Comparison of ENCODE assay signal across 17 cellular contexts in the genomic region with DNA sequence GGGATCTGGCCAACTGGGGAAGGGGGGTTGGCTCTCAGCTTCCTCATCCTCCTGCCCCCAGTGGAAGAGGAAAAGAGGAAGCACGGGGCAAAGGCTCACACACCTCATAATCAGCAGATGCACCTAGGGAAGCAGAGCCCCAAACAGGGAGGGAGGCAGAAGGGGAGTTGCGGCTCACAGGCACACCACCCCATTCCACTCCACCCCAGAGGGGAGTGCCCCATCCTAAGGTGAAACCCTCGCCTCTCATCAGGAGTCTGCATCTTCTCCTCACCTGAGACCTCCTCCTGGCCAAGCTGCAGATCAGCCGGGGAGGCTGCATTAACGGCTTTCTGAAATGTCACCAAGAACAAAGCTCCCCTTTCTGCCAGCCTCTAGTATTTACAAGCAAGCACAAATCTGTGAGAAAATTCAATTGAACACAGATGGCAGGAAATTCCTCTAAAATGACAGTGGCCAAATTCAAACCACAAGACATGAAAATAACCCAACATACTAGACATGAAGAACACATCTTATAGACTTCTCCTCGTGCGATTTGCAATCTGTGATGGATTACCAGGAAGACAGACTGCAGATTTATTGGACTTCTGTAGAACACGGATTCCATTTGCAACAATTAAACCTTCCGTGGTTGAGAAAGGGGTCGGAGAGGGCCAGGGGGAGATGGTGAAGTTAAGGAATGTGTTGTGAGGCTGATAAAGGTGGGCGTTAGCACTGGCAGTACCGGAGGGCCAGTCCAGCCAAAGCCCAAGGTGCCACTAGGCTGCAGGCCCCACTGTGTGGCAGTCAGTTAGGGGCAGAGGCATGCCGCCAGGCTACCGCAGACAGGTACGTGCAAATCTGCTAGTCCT.
DNase-seq lines count a peak whose midpoint lies in the region; ATAC-seq and TF ChIP-seq lines count a peak whose summit lies in the region.
"Had no signal": no experiment of that assay in that cellular context is flagged by ENCODE, and none has a peak within 500 bp of the region (broad histone marks: within the 10 kb centered on the region; RNA-seq: fewer than 3 reads in every experiment).

No MANE protein-coding gene starts in this region.

- H3F3A ChIP-seq in SK-N-SH (replicated peaks; ENCODE audit: insufficient read depth), result no peaks in the 10 kb centered on the region

- H3K4me1 ChIP-seq in right cardiac atrium (ENCODE audit: control insufficient read depth, insufficient read depth, low read length) (peaks cover 2% of the 10 kb centered on the region), SK-N-SH (ENCODE audit: control insufficient read depth in 1 of 2, insufficient read depth in 2 of 2, low read depth in 1 of 2, low read length in 1 of 2) (peaks cover 0 to 18% of the 10 kb centered on the region in 2 experiments; a peak in 2 of 4 replicates), upper lobe of right lung (no peaks in the 10 kb centered on the region), SJCRH30 (peaks cover 2% of the 10 kb centered on the region; the same call in 1 of the 2 replicates)
- H3K4me1 ChIP-seq: HAP-1, parathyroid adenoma had no signal

- H3K9me3 ChIP-seq in right cardiac atrium (ENCODE audit: control insufficient read depth, low read length) (no peaks in the 10 kb centered on the region), SK-N-SH (no peaks in the 10 kb centered on the region), upper lobe of right lung (no peaks in the 10 kb centered on the region), SJCRH30 (replicated peaks) (no peaks in the 10 kb centered on the region)
- H3K9me3 ChIP-seq: HAP-1, vagina had no signal

- intact Hi-C loops in Right ventricle myocardium inferior (cut with DNase I) (no loop called here), right cardiac atrium (cut with DNase I) (no loop called here), upper lobe of right lung (cut with DNase I) (no loop called here)

- TF ChIP-seq EP300 in SK-N-SH (IDR thresholded peaks at IDR 0.05; ENCODE audit: borderline replicate concordance in 1 of 2, low read depth in 1 of 2, low read length in 1 of 2), result peak in 1 of 2 experiments; percentile 62; a peak in 1 of 4 replicates

- H3K4me2 ChIP-seq in SK-N-SH, result peak overlapping the region; percentile 63; the same call in 1 of the 2 replicates

- 54% methylated on average over 15 of the region's 15 CpGs for WGBS in right cardiac atrium
- WGBS in SK-N-SH (ENCODE audit: low lambda C conversion rate), result 36% methylated on average over 13 of the region's 15 CpGs

- TF ChIP-seq RAD21 in SK-N-SH (IDR thresholded peaks at IDR 0.05; ENCODE audit: low read length), result no peak; the same call in 1 of the 2 replicates

- no peaks in the 10 kb centered on the region for H3K9me2 ChIP-seq in SK-N-SH

- H3K36me3 ChIP-seq in SK-N-SH (replicated peaks in 1 of 2; ENCODE audit: control insufficient read depth in 1 of 2, insufficient read depth in 2 of 2, low read length in 1 of 2) (no peaks in the 10 kb centered on the region), upper lobe of right lung (no peaks in the 10 kb centered on the region), SJCRH30 (no peaks in the 10 kb centered on the region)
- H3K36me3 ChIP-seq: HAP-1, vagina had no signal

- DNase-seq in Right ventricle myocardium inferior (ENCODE audit: missing footprints) (peak; percentile 46), right cardiac atrium (no peak), SK-N-SH (peak; percentile 44), fibroblast of the conjunctiva (ENCODE audit: low read depth) (peak; percentile 57), upper lobe of right lung (peak; percentile 19), HT-29 (ENCODE audit: low spot score) (no peak), SJCRH30 (no peak)
- DNase-seq: activated CD8-positive, alpha-beta memory T cell treated with anti-CD3 and anti-CD28 coated beads, Interleukin-2, amount 10 ng/mL, durations not matched to agents 7 days and 5 days; effector memory CD4-positive, alpha-beta T cell; NCI-H1105 treated with DMSO at 0.1 percent for 48 hours; NCI-H526 treated with DMSO at 0.1 percent for 48 hours had no signal

- no peak for TF ChIP-seq CTCF in SK-N-SH (IDR thresholded peaks at IDR 0.05)
- no peak for TF ChIP-seq CTCF in upper lobe of right lung (IDR thresholded peaks at IDR 0.05)

- ATAC-seq in Right ventricle myocardium inferior (no peak), right cardiac atrium (no peak), upper lobe of right lung (no peak), GM18907 (IDR thresholded peaks at IDR 0.05; ENCODE audit: unreplicated experiment) (no peak)
- ATAC-seq: activated CD8-positive, alpha-beta memory T cell treated with anti-CD3 and anti-CD28 coated beads, Interleukin-2, amount 10 ng/mL, durations not matched to agents 7 days and 5 days had no signal

- CTCF ChIA-PET in SK-N-SH (lab: Yijun Ruan, JAX), result interaction anchor here (0.9 to 1.7 kb wide), 5 partner anchors 10 to 167 kb away, joined by 3 to 6 read pairs (median 3); no protein-coding TSS in a partner anchor

- POLR2A ChIA-PET in SK-N-SH (lab: Yijun Ruan, JAX), result interaction anchor here (0.6 to 0.7 kb wide), 2 partner anchors 15 to 27 kb away, joined by 3 read pairs; no protein-coding TSS in a partner anchor

- no peak overlapping the region for H3K9ac ChIP-seq in SK-N-SH
- H3K9ac ChIP-seq: parathyroid adenoma had no signal

- H3K79me2 ChIP-seq in SK-N-SH (ENCODE audit: insufficient read depth), result no peaks in the 10 kb centered on the region
- H3K79me2 ChIP-seq: parathyroid adenoma had no signal

- no peak overlapping the region for H2AFZ ChIP-seq in SK-N-SH (ENCODE audit: low read depth)
- H2AFZ ChIP-seq: parathyroid adenoma had no signal

- no peaks in the 10 kb centered on the region; the same call in 1 of the 2 replicates for H4K20me1 ChIP-seq in SK-N-SH (ENCODE audit: insufficient read depth)

- H3K27ac ChIP-seq in right cardiac atrium (ENCODE audit: low read length) (no peak overlapping the region), SK-N-SH (ENCODE audit: low read depth in 2 of 2, low read length in 1 of 2) (peak overlapping the region; percentile 59 to 73), upper lobe of right lung (no peak overlapping the region), SJCRH30 (no peak overlapping the region)
- H3K27ac ChIP-seq: parathyroid adenoma, RWPE1, vagina had no signal

- H3K27me3 ChIP-seq in right cardiac atrium (ENCODE audit: control insufficient read depth, insufficient read depth) (no peaks in the 10 kb centered on the region), SK-N-SH (ENCODE audit: insufficient read depth) (no peaks in the 10 kb centered on the region), upper lobe of right lung (no peaks in the 10 kb centered on the region), SJCRH30 (peaks cover 15% of the 10 kb centered on the region)
- H3K27me3 ChIP-seq: vagina had no signal

- H3K4me3 ChIP-seq in right cardiac atrium (ENCODE audit: low read length) (no peak overlapping the region), SK-N-SH (ENCODE audit: low read depth in 2 of 2, low read length in 1 of 2) (no peak overlapping the region; a peak in 1 of 4 replicates), upper lobe of right lung (no peak overlapping the region), SJCRH30 (no peak overlapping the region)
- H3K4me3 ChIP-seq: HAP-1, lung, vagina had no signal

TF ChIP-seq in SK-N-SH, 30 proteins besides CTCF, POLR2A, EP300 and RAD21:
- TF ChIP-seq TEAD4 (IDR thresholded peaks at IDR 0.05; ENCODE audit: borderline replicate concordance, insufficient read depth) (no peak), PBX3 (IDR thresholded peaks at IDR 0.05) (peak; percentile 82), FOSL2 (IDR thresholded peaks at IDR 0.05; ENCODE audit: borderline replicate concordance, low read depth) (peak; percentile 30; the same call in 1 of the 2 replicates), JUND (IDR thresholded peaks at IDR 0.05) (peak; percentile 71), POLR2AphosphoS5 (IDR thresholded peaks at IDR 0.05; ENCODE audit: low read depth, low read length) (peak; percentile 65; the same call in 1 of the 2 replicates), TCF12 (IDR thresholded peaks at IDR 0.05) (peak; percentile 97), GABPA (IDR thresholded peaks at IDR 0.05; ENCODE audit: low read depth) (no peak)

Comparison
In these comparisons a context has a peak if more than half of its experiments do, and no peak if none do; other contexts are left out.
1. DNase-seq: peak in Right ventricle myocardium inferior (single experiment), SK-N-SH (single experiment), fibroblast of the conjunctiva (single experiment) and upper lobe of right lung (single experiment); none in right cardiac atrium (0 of 3), HT-29 (single experiment) and SJCRH30 (0 of 2).
2. H3K27ac ChIP-seq: peak in SK-N-SH (2 of 2); none in right cardiac atrium (single experiment), upper lobe of right lung (single experiment) and SJCRH30 (single experiment).